8 cellular contexts compared by ENCODE assay signal in the genomic region with DNA sequence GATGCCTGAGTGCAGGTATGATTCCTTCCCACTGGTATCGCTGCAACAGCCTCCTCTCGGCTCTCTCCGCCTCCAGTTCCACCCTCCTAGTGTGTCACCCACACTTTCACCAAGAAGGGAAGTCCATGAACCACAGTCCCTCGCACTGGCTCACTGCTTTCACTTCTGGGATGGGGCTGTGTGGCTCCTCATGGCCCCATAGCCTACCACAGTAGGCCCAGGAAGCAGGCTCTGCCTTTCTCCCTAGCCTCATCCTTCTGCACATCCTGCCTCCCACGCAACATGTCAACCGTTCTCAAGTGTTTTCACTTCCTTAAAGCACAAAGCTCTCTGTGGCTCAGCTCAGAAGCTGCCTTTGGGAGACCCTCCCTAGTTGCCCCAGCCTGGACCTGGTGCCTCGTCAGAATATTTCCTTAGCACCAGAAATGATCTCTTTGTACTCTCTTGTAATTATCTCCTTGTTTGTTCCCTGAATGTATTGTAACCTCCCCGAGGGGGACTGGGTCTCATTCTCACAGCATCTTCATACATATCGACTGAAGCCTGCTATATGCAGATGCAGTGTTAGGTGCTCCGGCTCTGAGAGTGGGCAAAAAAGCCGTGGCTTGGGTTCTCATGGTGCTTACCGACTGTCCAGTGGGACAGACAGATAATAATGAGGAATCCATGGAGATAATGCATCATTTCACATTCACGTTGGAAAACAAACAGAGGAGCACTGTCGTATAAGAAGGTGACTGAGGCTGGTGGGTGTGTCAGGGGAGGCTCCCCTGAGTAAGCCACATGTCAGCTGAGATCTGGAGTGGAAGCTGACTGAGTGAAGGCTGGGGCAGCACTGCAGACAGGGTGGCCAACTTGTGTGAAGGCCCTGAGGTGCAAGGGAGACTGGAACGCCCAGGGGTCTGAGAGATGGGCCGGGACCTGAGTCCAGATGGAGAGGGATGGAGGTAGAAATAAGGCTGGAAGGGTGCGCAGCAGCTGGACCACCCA.
DNase-seq lines count a peak whose midpoint lies in the region; ATAC-seq and TF ChIP-seq lines count a peak whose summit lies in the region.

No MANE protein-coding gene starts in this region.

- intact Hi-C loops in A673 (cut with micrococcal nuclease; ENCODE audit: unreplicated experiment), result no loop called here

- H3K4me1 ChIP-seq in A673 (ENCODE audit: insufficient read depth, low read length, poor library complexity, severe bottlenecking) (peaks cover 13% of the 10 kb centered on the region), hepatocyte (ENCODE audit: insufficient read depth) (peaks cover 4% of the 10 kb centered on the region), endodermal cell (ENCODE audit: control insufficient read depth, insufficient read depth, low read length) (no peaks in the 10 kb centered on the region)

- BruUV-seq in A673 (replicated peaks; lab: Mats Ljungman, UMichigan), result no TSS peak

- no peak overlapping the region for H3K27ac Mint-ChIP-seq in endodermal cell

- H3K27ac ChIP-seq in A673 (ENCODE audit: low read depth, low read length, poor library complexity, severe bottlenecking) (no peak overlapping the region), hepatocyte (no peak overlapping the region), endodermal cell (ENCODE audit: low read depth, low read length) (no peak overlapping the region)

- no peaks in the 10 kb centered on the region for H3K36me3 Mint-ChIP-seq in endodermal cell (ENCODE audit: low read depth)

- H3K9me3 ChIP-seq in A673 (ENCODE audit: low read depth, low read length, poor library complexity, severe bottlenecking) (no peaks in the 10 kb centered on the region), hepatocyte (ENCODE audit: low read depth) (no peaks in the 10 kb centered on the region), endodermal cell (ENCODE audit: control insufficient read depth, low read length) (no peaks in the 10 kb centered on the region)

- no peaks in the 10 kb centered on the region for H4K20me1 ChIP-seq in hepatocyte (ENCODE audit: insufficient read depth, poor library complexity, severe bottlenecking)

- no peak overlapping the region for H3K9ac ChIP-seq in endodermal cell (ENCODE audit: extremely low read depth, low read length, poor library complexity, severe bottlenecking)

- peaks cover 10% of the 10 kb centered on the region for H3K4me1 Mint-ChIP-seq in endodermal cell

- H3K27me3 ChIP-seq in A673 (replicated peaks; ENCODE audit: insufficient read depth, low read depth, low read length, poor library complexity) (no peaks in the 10 kb centered on the region), hepatocyte (peaks cover 12% of the 10 kb centered on the region), endodermal cell (ENCODE audit: control insufficient read depth, insufficient read depth, low read length, poor library complexity, severe bottlenecking) (no peaks in the 10 kb centered on the region)

- TF ChIP-seq CTCF in A673 (conservative IDR thresholded peaks at IDR 0.05; ENCODE audit: low read depth, low read length) (no peak), hepatocyte (IDR thresholded peaks at IDR 0.05; ENCODE audit: poor library complexity) (no peak), endodermal cell (conservative IDR thresholded peaks at IDR 0.05) (no peak)

- no peaks in the 10 kb centered on the region for H3K9me2 ChIP-seq in hepatocyte (replicated peaks; ENCODE audit: insufficient read depth)

- H3K27me3 Mint-ChIP-seq in endodermal cell (ENCODE audit: insufficient read depth), result peaks cover 28% of the 10 kb centered on the region

- H3K36me3 ChIP-seq in A673 (ENCODE audit: insufficient read depth, low read length, poor library complexity, severe bottlenecking) (no peaks in the 10 kb centered on the region), hepatocyte (replicated peaks; ENCODE audit: insufficient read depth, low read depth) (no peaks in the 10 kb centered on the region), endodermal cell (ENCODE audit: control insufficient read depth, insufficient read depth, low read length) (no peaks in the 10 kb centered on the region)

- H3K4me3 ChIP-seq in A673 (ENCODE audit: low read depth, low read length, poor library complexity, severe bottlenecking) (no peak overlapping the region), hepatocyte (no peak overlapping the region), endodermal cell (ENCODE audit: low read length) (no peak overlapping the region)

- H3K9me3 Mint-ChIP-seq in endodermal cell, result no peaks in the 10 kb centered on the region

- POLR2A ChIA-PET in A673 (lab: Charles Lee; ENCODE audit: low non-redundant PET), result no interaction called here

- no peak overlapping the region for H3K4me2 ChIP-seq in hepatocyte

- CTCF ChIA-PET in A673 (lab: Charles Lee), result no interaction called here

- H2AFZ ChIP-seq in hepatocyte, result no peak overlapping the region

- DNase-seq in A673 (ENCODE audit: low spot score) (peak; percentile 19), hepatocyte (ENCODE audit: low spot score) (no peak), SHP77 treated with DMSO at 0.1 percent for 48 hours (lab: John Stamatoyannopoulos, UW) (no peak), endodermal cell (no peak)
- peak; percentile 39 to 62 for DNase-seq in activated CD4-positive, alpha-beta T cell treated with anti-CD3 and anti-CD28 coated beads, Interleukin-2, amount 50 U/mL, for 48 hours
- peak; percentile 66 for DNase-seq in stimulated activated CD4-positive, alpha-beta T cell treated with anti-CD3 and anti-CD28 coated beads, Interleukin-1b, Interleukin-23, amount 100 ng/mL, for 48 hours

- no peak overlapping the region for H3K4me3 Mint-ChIP-seq in endodermal cell

- H3K79me2 ChIP-seq in hepatocyte, result no peaks in the 10 kb centered on the region

- ATAC-seq in HG03139 (IDR thresholded peaks at IDR 0.05; ENCODE audit: unreplicated experiment), result peak; percentile 49

- peak; percentile 18 for TF ChIP-seq POLR2A in GM19099 (IDR thresholded peaks at IDR 0.05; ENCODE audit: extremely low read depth, insufficient read length, low read depth)

- 84% methylated on average over 17 of the region's 17 CpGs for WGBS in hepatocyte (ENCODE audit: low lambda C conversion rate, missing lambda C conversion rate)
- WGBS in endodermal cell (ENCODE audit: insufficient coverage in 1 of 2, insufficient read length in 1 of 2), 2 experiments, result 89 to 93% methylated on average over 13 to 17 of the region's 17 CpGs

Comparison
In these comparisons a context has a peak if more than half of its experiments do, and no peak if none do; other contexts are left out.
1. DNase-seq: peak in A673 (single experiment), activated CD4-positive, alpha-beta T cell treated with anti-CD3 and anti-CD28 coated beads, Interleukin-2, amount 50 U/mL, for 48 hours (2 of 2) and stimulated activated CD4-positive, alpha-beta T cell treated with anti-CD3 and anti-CD28 coated beads, Interleukin-1b, Interleukin-23, amount 100 ng/mL, for 48 hours (single experiment); none in hepatocyte (single experiment), SHP77 treated with DMSO at 0.1 percent for 48 hours (single experiment) and endodermal cell (single experiment).